18 cellular contexts compared by ENCODE assay signal in the genomic region with DNA sequence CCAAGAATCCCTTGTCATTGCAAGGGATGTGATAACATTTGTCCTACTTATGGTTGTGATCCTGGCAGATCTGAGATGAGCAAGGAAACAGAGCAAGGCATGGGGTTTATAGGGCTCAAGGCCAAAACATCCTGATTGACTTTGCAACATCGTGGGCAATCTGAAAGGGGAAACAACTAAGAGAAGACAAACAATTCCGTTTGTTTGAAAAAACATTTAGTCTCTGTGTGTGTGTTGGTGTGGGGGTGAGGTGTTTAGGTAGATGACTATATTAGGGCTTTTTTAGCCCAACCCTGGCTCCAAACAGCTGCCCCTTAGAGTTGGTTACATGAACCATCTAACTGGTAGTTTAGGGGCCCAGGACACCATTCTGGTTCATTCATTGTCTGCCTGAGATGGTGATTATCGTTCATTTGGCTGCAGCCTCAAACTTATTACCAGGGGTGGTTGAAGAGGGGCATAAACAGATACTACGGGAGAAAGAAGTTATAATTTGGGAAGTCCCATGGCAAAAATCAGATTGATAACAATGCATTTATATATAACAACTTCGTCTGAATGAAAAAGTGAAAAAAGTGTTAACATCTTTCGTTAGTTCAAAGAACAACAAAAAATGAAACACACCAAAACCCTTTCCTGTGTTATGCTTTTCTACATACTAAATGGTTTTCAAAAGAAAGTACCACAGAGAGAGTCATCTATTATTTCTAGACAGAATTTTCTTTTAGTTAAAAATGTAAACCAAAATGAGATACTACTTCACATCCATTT. TPM values are rescaled to one million over a fixed set of nuclear protein-coding genes. Genes with fewer than 3 reads are reported as not detected.
DNase-seq lines count a peak whose midpoint lies in the region; ATAC-seq and TF ChIP-seq lines count a peak whose summit lies in the region.
"Had no signal": no experiment of that assay in that cellular context is flagged by ENCODE, and none has a peak within 500 bp of the region (broad histone marks: within the 10 kb centered on the region; RNA-seq: fewer than 3 reads in every experiment).

No MANE protein-coding gene starts in this region.

- POLR2A ChIA-PET in activated CD8-positive, alpha-beta T cell treated with anti-CD3 and anti-CD28 coated beads for 36 hours (lab: Charles Lee), result interaction anchor here (0.5 to 6.0 kb wide), 5 partner anchors 12 to 467 kb away, joined by 3 to 43 read pairs (median 8); no protein-coding TSS in a partner anchor

- ATAC-seq in activated CD8-positive, alpha-beta T cell treated with anti-CD3 and anti-CD28 coated beads for 36 hours, result peak; percentile 4
- ATAC-seq: esophagus mucosa, lower lobe of right lung had no signal

- peaks cover 4% of the 10 kb centered on the region for H3K36me3 Mint-ChIP-seq in activated naive CD4-positive, alpha-beta T cell treated with anti-CD3 and anti-CD28 coated beads, Interleukin-2, amount 50 U/mL, for 24 hours
- H3K36me3 Mint-ChIP-seq in activated CD8-positive, alpha-beta T cell treated with anti-CD3 and anti-CD28 coated beads for 36 hours (ENCODE audit: low read depth), result peaks cover 7% of the 10 kb centered on the region
- H3K36me3 Mint-ChIP-seq in immature natural killer cell (peaks cover 0 to 5% (median 3%) of the 10 kb centered on the region in 3 donors), endothelial cell (ENCODE audit: low read depth, unreplicated experiment) (no peaks in the 10 kb centered on the region)
- H3K36me3 Mint-ChIP-seq: brain, naive B cell had no signal

- no peak for DNase-seq in activated naive CD4-positive, alpha-beta T cell treated with anti-CD3 and anti-CD28 coated beads, Interleukin-2, amount 50 U/mL, for 16 hours
- peak; percentile 61 for DNase-seq in activated CD8-positive, alpha-beta T cell treated with anti-CD3 and anti-CD28 coated beads for 36 hours
- peak; percentile 50 to 61 (median 55) for DNase-seq in immature natural killer cell
- no peak for DNase-seq in NCI-H2171 (lab: John Stamatoyannopoulos, UW)
- no peak for DNase-seq in HUDEP-2 (lab: John Stamatoyannopoulos, UW; ENCODE audit: unreplicated experiment in 76 of 76)
- DNase-seq in NCI-H1436 treated with DMSO at 0.1 percent for 48 hours (lab: John Stamatoyannopoulos, UW), result no peak
- no peak for DNase-seq in endothelial cell (ENCODE audit: low spot score)
- DNase-seq: lower lobe of right lung; naive B cell; NCI-H1417 treated with DMSO at 0.1 percent for 48 hours; NCI-H226; NK-92 treated with Interleukin-12 subunit alpha and Interleukin-12 subunit beta, amount 100 ng/mL, for 24 hours; stimulated activated CD4-positive, alpha-beta T cell treated with anti-CD3 and anti-CD28 coated beads, Interleukin-15, amount 100 ng/mL, for 24 hours had no signal

- CTCF ChIA-PET in activated CD8-positive, alpha-beta T cell treated with anti-CD3 and anti-CD28 coated beads for 36 hours (lab: Charles Lee), result interaction anchor here (1.9 to 4.5 kb wide), 2 partner anchors 13 to 24 kb away, joined by 7 to 43 read pairs; no protein-coding TSS in a partner anchor

- H3K4me1 Mint-ChIP-seq in activated naive CD4-positive, alpha-beta T cell treated with anti-CD3 and anti-CD28 coated beads, Interleukin-2, amount 50 U/mL, for 24 hours, result peaks cover 97% of the 10 kb centered on the region
- peaks cover 78% of the 10 kb centered on the region for H3K4me1 Mint-ChIP-seq in activated CD8-positive, alpha-beta T cell treated with anti-CD3 and anti-CD28 coated beads for 36 hours (ENCODE audit: low read depth)
- H3K4me1 Mint-ChIP-seq in immature natural killer cell (peaks cover 96 to 100% of the 10 kb centered on the region in 2 donors), endothelial cell (ENCODE audit: unreplicated experiment) (peaks cover 5% of the 10 kb centered on the region)
- H3K4me1 Mint-ChIP-seq: brain had no signal

- H3K9me3 Mint-ChIP-seq in activated naive CD4-positive, alpha-beta T cell treated with anti-CD3 and anti-CD28 coated beads, Interleukin-2, amount 50 U/mL, for 24 hours, result no peaks in the 10 kb centered on the region
- H3K9me3 Mint-ChIP-seq in activated CD8-positive, alpha-beta T cell treated with anti-CD3 and anti-CD28 coated beads for 36 hours, result no peaks in the 10 kb centered on the region
- H3K9me3 Mint-ChIP-seq in immature natural killer cell (no peaks in the 10 kb centered on the region), endothelial cell (ENCODE audit: unreplicated experiment) (no peaks in the 10 kb centered on the region)

- intact Hi-C loops in activated CD8-positive, alpha-beta T cell treated with anti-CD3 and anti-CD28 coated beads for 36 hours (cut with micrococcal nuclease), result loop anchor here (5.0 to 10.0 kb wide), 2 partner anchors 36 to 331 kb away; no protein-coding TSS in a partner anchor

- no peak for TF ChIP-seq CTCF in activated CD8-positive, alpha-beta T cell treated with anti-CD3 and anti-CD28 coated beads for 36 hours (IDR thresholded peaks at IDR 0.05)
- no peak for TF ChIP-seq CTCF in endothelial cell (IDR thresholded peaks at IDR 0.05; ENCODE audit: unreplicated experiment)

- peak overlapping the region; percentile 96 for H3K27ac Mint-ChIP-seq in activated naive CD4-positive, alpha-beta T cell treated with anti-CD3 and anti-CD28 coated beads, Interleukin-2, amount 50 U/mL, for 24 hours
- H3K27ac Mint-ChIP-seq in activated CD8-positive, alpha-beta T cell treated with anti-CD3 and anti-CD28 coated beads for 36 hours, result peak overlapping the region; percentile 94
- peak overlapping the region; percentile 89 to 97 (median 94) for H3K27ac Mint-ChIP-seq in immature natural killer cell
- H3K27ac Mint-ChIP-seq in endothelial cell (ENCODE audit: unreplicated experiment), result no peak overlapping the region
- H3K27ac Mint-ChIP-seq: brain had no signal

- H3K27me3 Mint-ChIP-seq in activated naive CD4-positive, alpha-beta T cell treated with anti-CD3 and anti-CD28 coated beads, Interleukin-2, amount 50 U/mL, for 24 hours, result no peaks in the 10 kb centered on the region
- H3K27me3 Mint-ChIP-seq in activated CD8-positive, alpha-beta T cell treated with anti-CD3 and anti-CD28 coated beads for 36 hours, result no peaks in the 10 kb centered on the region
- H3K27me3 Mint-ChIP-seq in immature natural killer cell (ENCODE audit: low read depth in 3 of 3) (peaks cover 2 to 17% (median 15%) of the 10 kb centered on the region in 3 donors), endothelial cell (ENCODE audit: unreplicated experiment) (peaks cover 2% of the 10 kb centered on the region)

- peak overlapping the region; percentile 82 for H3K4me3 Mint-ChIP-seq in activated naive CD4-positive, alpha-beta T cell treated with anti-CD3 and anti-CD28 coated beads, Interleukin-2, amount 50 U/mL, for 24 hours
- H3K4me3 Mint-ChIP-seq in activated CD8-positive, alpha-beta T cell treated with anti-CD3 and anti-CD28 coated beads for 36 hours, result peak overlapping the region; percentile 71
- H3K4me3 Mint-ChIP-seq in immature natural killer cell (peak overlapping the region; percentile 72 to 86 (median 78)), endothelial cell (ENCODE audit: unreplicated experiment) (no peak overlapping the region)
- H3K4me3 Mint-ChIP-seq: brain, naive B cell had no signal

RNA-seq across cellular contexts. Expression of a gene that starts 5.7 kb away (rescaled TPM):
- 10 to 100 TPM; 82.8 to 83.0 TPM for total RNA-seq in activated CD8-positive, alpha-beta T cell treated with anti-CD3 and anti-CD28 coated beads for 36 hours
- 100 to 1,000 TPM in 1 of 3 donors, 10 to 100 TPM in 2; 50.6 to 205 (median 80.2) TPM for polyA plus RNA-seq in immature natural killer cell
- 0.31 TPM for total RNA-seq in endothelial cell (ENCODE audit: unreplicated experiment)
- total RNA-seq: H1, LHCN-M2 had no signal
- polyA plus RNA-seq: H1 had no signal

Comparison
In these comparisons a context has a peak if more than half of its experiments do, and no peak if none do; other contexts are left out.
1. DNase-seq: peak in activated CD8-positive, alpha-beta T cell treated with anti-CD3 and anti-CD28 coated beads for 36 hours (single experiment) and immature natural killer cell (3 of 3); none in activated naive CD4-positive, alpha-beta T cell treated with anti-CD3 and anti-CD28 coated beads, Interleukin-2, amount 50 U/mL, for 16 hours (single experiment), NCI-H2171 (single experiment), HUDEP-2 (0 of 76), NCI-H1436 treated with DMSO at 0.1 percent for 48 hours (single experiment) and endothelial cell (single experiment).
2. RNA of a gene that starts 5.7 kb away (total RNA-seq): 82.8 to 83.0 TPM in activated CD8-positive, alpha-beta T cell treated with anti-CD3 and anti-CD28 coated beads for 36 hours; 0.31 TPM in endothelial cell (single experiment); every median in the first group is over 10 times any median in the second.